In the genomic region with DNA sequence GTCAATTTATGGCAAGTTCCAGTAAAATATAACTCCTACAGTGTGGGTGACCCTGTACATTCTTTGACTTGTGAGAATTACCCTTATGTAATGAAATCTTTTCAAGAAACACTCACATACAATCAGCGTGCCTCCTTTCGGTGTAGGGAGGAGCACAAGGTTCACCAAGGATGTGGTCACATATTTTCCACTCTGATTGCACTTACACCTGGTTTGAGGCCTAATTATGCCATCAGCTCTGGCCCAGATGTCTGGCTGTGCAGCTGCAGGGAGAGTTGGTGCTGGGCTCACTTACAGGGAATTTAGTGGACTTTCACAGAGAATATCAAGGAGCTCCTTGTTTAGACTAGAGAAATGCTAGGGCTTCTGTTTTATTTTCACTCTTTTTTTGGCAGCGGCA, we compare ENCODE assay signal across 16 cellular contexts.
"Had no signal": no experiment of that assay in that cellular context is flagged by ENCODE, and none has a peak within 500 bp of the region (broad histone marks: within the 10 kb centered on the region; RNA-seq: fewer than 3 reads in every experiment).

No MANE protein-coding gene starts in this region.

- ATAC-seq: activated CD4-positive, alpha-beta T cell treated with anti-CD3 and anti-CD28 coated beads for 36 hours; activated CD8-positive, alpha-beta T cell treated with anti-CD3 and anti-CD28 coated beads, Interleukin-2, amount 10 ng/mL, durations not matched to agents 7 days and 5 days; left cardiac atrium; naive thymus-derived CD4-positive, alpha-beta T cell; right cardiac atrium had no signal

- H3K27ac Mint-ChIP-seq: activated CD4-positive, alpha-beta T cell treated with anti-CD3 and anti-CD28 coated beads for 36 hours; activated CD8-positive, alpha-beta T cell treated with anti-CD3 and anti-CD28 coated beads, Interleukin-2, amount 10 ng/mL, durations not matched to agents 7 days and 5 days; immature natural killer cell; naive thymus-derived CD4-positive, alpha-beta T cell had no signal

- H3K4me3 Mint-ChIP-seq: activated CD4-positive, alpha-beta T cell treated with anti-CD3 and anti-CD28 coated beads for 36 hours; activated CD8-positive, alpha-beta T cell treated with anti-CD3 and anti-CD28 coated beads, Interleukin-2, amount 10 ng/mL, durations not matched to agents 7 days and 5 days; immature natural killer cell; naive thymus-derived CD4-positive, alpha-beta T cell had no signal

- H3K36me3 Mint-ChIP-seq: immature natural killer cell; naive thymus-derived CD4-positive, alpha-beta T cell had no signal

- H3K4me1 Mint-ChIP-seq: activated CD4-positive, alpha-beta T cell treated with anti-CD3 and anti-CD28 coated beads for 36 hours; immature natural killer cell; naive thymus-derived CD4-positive, alpha-beta T cell had no signal

- DNase-seq: activated CD4-positive, alpha-beta T cell treated with anti-CD3 and anti-CD28 coated beads for 36 hours; activated CD8-positive, alpha-beta memory T cell treated with anti-CD3 and anti-CD28 coated beads, Interleukin-2, amount 50 U/mL, for 48 hours; activated CD8-positive, alpha-beta T cell treated with anti-CD3 and anti-CD28 coated beads, Interleukin-2, amount 10 ng/mL, durations not matched to agents 7 days and 5 days; activated naive CD4-positive, alpha-beta T cell treated with Interleukin-2 at 50 U/mL for 16 hours; foreskin fibroblast; glutamatergic neuron; immature natural killer cell; left cardiac atrium; naive thymus-derived CD4-positive, alpha-beta T cell; right cardiac atrium; small intestine; T1000; tibial artery had no signal

- H3K4me3 ChIP-seq: cardiac muscle cell, esophagus muscularis mucosa, lung, tibial artery had no signal
